ENCODE assay signal across 25 cellular contexts in the genomic region with DNA sequence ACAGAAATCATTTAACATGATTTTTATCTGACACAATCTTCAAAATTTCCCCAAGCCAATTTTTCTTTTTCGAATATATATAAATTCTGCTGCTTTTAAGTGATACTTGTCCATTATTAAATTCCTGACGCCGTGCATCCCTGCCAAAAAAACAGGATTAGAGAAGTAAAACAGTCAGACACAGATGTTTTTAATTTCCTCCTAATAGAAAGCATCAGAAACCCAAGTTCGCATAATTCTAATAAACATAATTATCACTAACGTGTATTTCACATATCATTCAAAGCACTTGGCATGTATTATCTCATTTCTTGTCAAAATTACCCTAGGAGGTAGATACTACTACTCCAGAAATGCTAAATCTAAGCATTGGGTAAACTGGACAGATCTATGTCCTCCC.
"Had no signal": no experiment of that assay in that cellular context is flagged by ENCODE, and none has a peak within 500 bp of the region (broad histone marks: within the 10 kb centered on the region; RNA-seq: fewer than 3 reads in every experiment).

No MANE protein-coding gene starts in this region.

- ATAC-seq: naive thymus-derived CD8-positive, alpha-beta T cell; pancreas; right cardiac atrium; sciatic nerve; stimulated activated naive B cell treated with anti-CD40 and anti-IgM and Interleukin-4, amounts not matched to agents 10 μg/mL and 1 μg/mL and 100 μg/mL, for 72 hours; stimulated activated naive CD8-positive, alpha-beta T cell treated with anti-CD3 and anti-CD28 coated beads, Interleukin-15, Interleukin-2, amounts not matched to agents 100 U/mL and 50 U/mL, for 24 hours had no signal

- H3K4me1 ChIP-seq: left ventricle myocardium inferior, pancreas, prostate gland, stomach, testis, thyroid gland, transverse colon, upper lobe of left lung, vagina had no signal

- H3K27me3 ChIP-seq: pancreas, stomach, testis, thyroid gland, transverse colon, upper lobe of left lung, vagina had no signal

- H3K27ac ChIP-seq: left ventricle myocardium inferior, pancreas, prostate gland, skin epidermis, stomach, testis, thyroid gland, transverse colon, upper lobe of left lung, vagina had no signal

- H3K36me3 ChIP-seq: left ventricle myocardium inferior, pancreas, prostate gland, stomach, thyroid gland, transverse colon, upper lobe of left lung, vagina had no signal

- H3K4me3 ChIP-seq: left ventricle myocardium inferior, lung, pancreas, prostate gland, skin epidermis, stomach, testis, thyroid gland, transverse colon, upper lobe of left lung, vagina had no signal

- H3K9me3 ChIP-seq: pancreas, prostate gland, testis, thyroid gland, transverse colon, vagina had no signal

- DNase-seq: islet precursor cell; left ventricle myocardium inferior; mesendoderm; naive thymus-derived CD8-positive, alpha-beta T cell; nucleus accumbens; pancreas; posterior cingulate gyrus; retina; right cardiac atrium; stimulated activated CD4-positive, alpha-beta T cell treated with anti-CD3 and anti-CD28 coated beads, Interleukin-12 subunit alpha, Interleukin-12 subunit beta, amount 100 ng/mL, for 4 hours; stimulated activated CD4-positive, alpha-beta T cell treated with anti-CD3 and anti-CD28 coated beads, Interleukin-15, amount 100 ng/mL, for 24 hours; stimulated activated CD4-positive, alpha-beta T cell treated with anti-CD3 and anti-CD28 coated beads, Interleukin-2, amount 100 ng/mL, for 24 hours; stimulated activated CD4-positive, alpha-beta T cell treated with anti-CD3 and anti-CD28 coated beads, Interleukin-4, amount 100 ng/mL, for 1 hour; stimulated activated naive B cell treated with anti-CD40 and anti-IgM and Interleukin-4, amounts not matched to agents 10 μg/mL and 1 μg/mL and 100 μg/mL, for 72 hours; stimulated activated naive CD8-positive, alpha-beta T cell treated with anti-CD3 and anti-CD28 coated beads, Interleukin-15, Interleukin-2, amounts not matched to agents 100 U/mL and 50 U/mL, for 24 hours; stomach; testis; thyroid gland; transverse colon; upper lobe of left lung had no signal
